ENCODE assay signal across 24 cellular contexts in genomic region chr4:158133551-158133950, GRCh38. TPM values are rescaled to one million over a fixed set of nuclear protein-coding genes. Genes with fewer than 3 reads are reported as not detected.
"Had no signal": no experiment of that assay in that cellular context is flagged by ENCODE, and none has a peak within 500 bp of the region (broad histone marks: within the 10 kb centered on the region; RNA-seq: fewer than 3 reads in every experiment).

No MANE protein-coding gene starts in this region.

- H3K4me1 ChIP-seq: body of pancreas had no signal

- H3K4me3 ChIP-seq: body of pancreas, PC-9, SK-N-MC had no signal

- H3K4me2 ChIP-seq: KMS-11, PC-9 had no signal

- H3K27ac ChIP-seq: body of pancreas, KMS-11, PC-9, SK-N-MC, VCaP had no signal

- H3K9me3 ChIP-seq: body of pancreas had no signal

- DNase-seq: activated CD4-positive, alpha-beta memory T cell treated with anti-CD3 and anti-CD28 coated beads, Interleukin-2, amount 10 ng/mL, durations not matched to agents 7 days and 5 days; activated CD4-positive, alpha-beta T cell treated with anti-CD3 and anti-CD28 coated beads, Interleukin-2, amount 10 ng/mL, durations not matched to agents 7 days and 5 days; activated CD4-positive, CD25-positive, alpha-beta regulatory T cell; activated naive CD4-positive, alpha-beta T cell treated with anti-CD3 and anti-CD28 coated beads, Interleukin-2, amount 50 U/mL, for 16 hours; activated naive CD8-positive, alpha-beta T cell treated with anti-CD3 and anti-CD28 coated beads, Interleukin-2, amount 10 ng/mL, durations not matched to agents 7 days and 5 days; activated T-cell treated with anti-CD3 and anti-CD28 coated beads for 4 hours; activated T-cell treated with anti-CD3 and anti-CD28 coated beads, Interleukin-2, amount 50 U/mL, for 72 hours; aorta; body of pancreas; NCI-H1105 treated with DMSO at 0.1 percent for 48 hours; NCI-H1436 treated with DMSO at 0.1 percent for 48 hours; NCI-H1930; NCI-H2107; NCI-H2171 treated with DMSO at 0.1 percent for 48 hours; NCI-H226; NCI-H526; PC-9; T-cell; T-helper 2 cell had no signal

- H3K27me3 ChIP-seq: body of pancreas had no signal

- H2AFZ ChIP-seq: PC-9 had no signal

- ATAC-seq: activated T-cell treated with anti-CD3 and anti-CD28 coated beads, Interleukin-2, amount 50 U/mL, for 72 hours; body of pancreas; T-cell had no signal

RNA-seq across cellular contexts. Expression of gene GASK1B, which starts 39.3 kb away (rescaled TPM):
- total RNA-seq: activated CD4-positive, alpha-beta memory T cell treated with anti-CD3 and anti-CD28 coated beads, Interleukin-2, amount 10 ng/mL, durations not matched to agents 7 days and 5 days; activated CD4-positive, alpha-beta T cell treated with anti-CD3 and anti-CD28 coated beads, Interleukin-2, amount 10 ng/mL, durations not matched to agents 7 days and 5 days; activated CD8-positive, alpha-beta memory T cell treated with anti-CD3 and anti-CD28 coated beads for 36 hours; activated T-cell treated with anti-CD3 and anti-CD28 coated beads, Interleukin-2, amount 50 U/mL, for 72 hours; activated T-helper 2 cell treated with anti-CD3 and anti-CD28 coated beads, Interferon-gamma antibody, Interleukin-2, Interleukin-4, amounts not matched to agents 10 μg/mL and 5 μg/mL and 100 μg/mL, durations not matched to agents 14 hours and 24 hours and 36 hours had no signal
